ENCODE assay signal across 8 cellular contexts in the genomic region with DNA sequence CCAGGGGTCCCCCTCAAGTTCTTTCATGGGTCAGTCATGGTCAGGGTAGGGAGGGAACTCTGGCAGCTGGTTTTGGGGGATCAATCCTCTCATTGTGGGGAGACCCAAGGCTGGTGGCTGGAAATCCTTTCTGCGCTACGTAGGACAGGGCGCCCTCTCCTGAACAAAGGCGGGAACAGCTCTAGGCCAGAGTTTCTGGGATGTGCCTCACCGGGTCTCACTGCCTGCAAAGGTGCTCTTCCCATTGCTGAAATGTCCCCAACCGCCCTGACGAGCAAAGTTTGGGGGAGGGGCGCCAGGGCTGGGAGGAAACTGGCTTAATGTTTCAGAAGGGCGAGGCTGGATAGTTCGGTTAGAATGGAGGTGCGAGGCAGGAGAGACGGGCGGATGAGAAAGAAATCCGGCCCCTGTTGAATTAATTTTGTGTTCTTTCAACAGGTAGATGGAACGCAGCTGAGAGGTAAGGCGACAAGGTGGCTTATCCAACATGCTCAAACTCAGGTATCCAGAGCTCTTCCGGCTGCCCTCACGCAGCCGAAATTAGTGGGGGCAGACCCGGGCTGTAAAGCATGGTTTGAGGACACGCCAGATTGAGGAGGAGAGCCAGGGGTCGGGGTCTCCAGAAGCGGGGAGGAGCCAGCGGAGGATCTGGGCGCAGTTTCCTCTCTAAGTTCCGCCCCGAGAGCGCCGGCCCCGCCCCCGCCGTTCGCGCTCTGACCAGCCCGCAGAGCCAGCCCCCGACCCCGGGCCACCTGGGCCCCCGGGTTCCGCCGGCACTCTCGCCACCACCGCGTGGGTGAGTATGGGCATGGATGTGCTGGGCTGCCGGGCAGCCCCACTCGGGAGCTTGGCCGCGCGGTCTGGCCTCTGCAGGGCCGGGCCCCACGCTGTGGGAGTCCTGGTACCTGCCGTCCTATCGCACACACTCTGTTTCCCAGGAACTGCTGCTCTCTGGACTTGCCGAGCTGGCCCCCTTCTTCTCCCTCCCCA. TPM values are rescaled to one million over a fixed set of nuclear protein-coding genes. Genes with fewer than 3 reads are reported as not detected.
A peak's percentile ranks its signal among the peaks of the same experiment; 100 is the strongest.
DNase-seq lines count a peak whose midpoint lies in the region; FAIRE-seq and TF ChIP-seq lines count a peak whose summit lies in the region.

A gene (plus strand): TSS at position 705 of the 990 bp plus-strand sequence. CDS start 2,700 bp downstream, outside the sequence.

- H3K27me3 ChIP-seq in bronchial epithelial cell (ENCODE audit: control insufficient read depth, insufficient read depth, low read length) = no peaks in the 10 kb centered on the region

- peaks cover 2 to 6% (median 3%) of the 10 kb centered on the region in 3 donors for H3K27me3 Mint-ChIP-seq in immature natural killer cell (ENCODE audit: low read depth in 3 of 3)

- H3K4me1 Mint-ChIP-seq in immature natural killer cell = peaks cover 14 to 18% of the 10 kb centered on the region in 2 donors

- peak within 1 kb of the TSS; percentile 83 to 97 (median 91) for H3K27ac Mint-ChIP-seq in immature natural killer cell

- H3K4me3 Mint-ChIP-seq in immature natural killer cell = peak within 1 kb of the TSS; percentile 96 to 98 (median 98)

- peak within 1 kb of the TSS; percentile 61 for H3K4me3 ChIP-seq in HFF-Myc (replicated peaks; ENCODE audit: low read depth, low read length)
- H3K4me3 ChIP-seq in bronchial epithelial cell (ENCODE audit: low read depth, low read length) = peak within 1 kb of the TSS; percentile 62

- TF ChIP-seq CTCF in GM10266 (IDR thresholded peaks at IDR 0.05; ENCODE audit: control insufficient read depth, insufficient read depth, low read depth, missing control alignments) = peak; percentile 91
- TF ChIP-seq CTCF in HFF-Myc (IDR thresholded peaks at IDR 0.05; ENCODE audit: low read depth, low read length, missing control alignments) = peak; percentile 69
- peak; percentile 90 for TF ChIP-seq CTCF in bronchial epithelial cell (IDR thresholded peaks at IDR 0.05; ENCODE audit: insufficient read depth, low read length, severe bottlenecking)

- no peak for FAIRE-seq in bronchial epithelial cell (lab: Jason Lieb, UNC)

- DNase-seq in GM10266 (ENCODE audit: extremely low spot score) = peak; percentile 82
- no peak for DNase-seq in HFF-Myc (ENCODE audit: extremely low read depth, low read depth)
- peak; percentile 70 to 82 (median 77) for DNase-seq in NCI-H1417 (lab: John Stamatoyannopoulos, UW)
- DNase-seq in UCSD-AML1 (lab: John Stamatoyannopoulos, UW; ENCODE audit: unreplicated experiment) = peak; percentile 70
- peak; percentile 66 for DNase-seq in bronchial epithelial cell (ENCODE audit: low read depth)
- DNase-seq in immature natural killer cell = peak; percentile 50 to 57 (median 56)
- DNase-seq in stimulated activated CD4-positive, alpha-beta T cell treated with anti-CD3 and anti-CD28 coated beads, Interleukin-12 subunit alpha, Interleukin-12 subunit beta, amount 100 ng/mL, for 24 hours (ENCODE audit: low read depth in 2 of 2) = peak; percentile 23 to 66
- DNase-seq in cerebellar nuclear complex (lab: John Stamatoyannopoulos, UW) = no peak

- H3K9me3 Mint-ChIP-seq in immature natural killer cell = no peaks in the 10 kb centered on the region

- no peaks in the 10 kb centered on the region for H3K36me3 Mint-ChIP-seq in immature natural killer cell

- peaks cover 6% of the 10 kb centered on the region for H3K36me3 ChIP-seq in bronchial epithelial cell (ENCODE audit: control insufficient read depth, insufficient read depth, low read length)

RNA-seq across cellular contexts. Expression of the gene that starts here (rescaled TPM):
- 26.3 and 31.9 TPM in 2 replicates for total RNA-seq in bronchial epithelial cell
- polyA plus RNA-seq in immature natural killer cell = 10 to 100 TPM in 2 of 3 donors, not detected in 1; 10.7 to 16.1 TPM

Comparison
In these comparisons a context has a peak if more than half of its experiments do, and no peak if none do; other contexts are left out.
1. DNase-seq: peak in GM10266 (single experiment), NCI-H1417 (3 of 3), UCSD-AML1 (single experiment), bronchial epithelial cell (single experiment), immature natural killer cell (3 of 3) and stimulated activated CD4-positive, alpha-beta T cell treated with anti-CD3 and anti-CD28 coated beads, Interleukin-12 subunit alpha, Interleukin-12 subunit beta, amount 100 ng/mL, for 24 hours (2 of 2); none in HFF-Myc (single experiment) and cerebellar nuclear complex (0 of 2).
2. Peak in every context shown above with its lines, with median percentiles within 50 percentile points of each other: CTCF ChIP-seq.